In genomic region chr6:29977425-29977727, GRCh38 we compare ENCODE assay signal across 8 cellular contexts. TPM values are rescaled to one million over a fixed set of nuclear protein-coding genes. Genes with fewer than 3 reads are reported as not detected.
DNase-seq lines count a peak whose midpoint lies in the region; ATAC-seq and TF ChIP-seq lines count a peak whose summit lies in the region.

No MANE protein-coding gene starts in this region.

- peaks cover 42 to 55% (median 54%) of the 10 kb centered on the region in 11 experiments for H3K27me3 ChIP-seq in BLaER1 treated with 17β-estradiol and CSF1 and Interleukin-3, amounts not matched to agents 10 nM and 100 nM
- no peaks in the 10 kb centered on the region for H3K27me3 ChIP-seq in SJCRH30
- H3K27me3 ChIP-seq in neuron (ENCODE audit: insufficient read depth, low read length), result peaks cover 48% of the 10 kb centered on the region

- peak overlapping the region; percentile 85 for H2AFZ ChIP-seq in neuron (ENCODE audit: low read depth, low read length)

- peaks cover 3 to 14% (median 4%) of the 10 kb centered on the region in 10 experiments; a peak in 14 of 20 replicates for H3K4me1 ChIP-seq in BLaER1 treated with 17β-estradiol and CSF1 and Interleukin-3, amounts not matched to agents 10 nM and 100 nM
- H3K4me1 ChIP-seq in SJCRH30 (no peaks in the 10 kb centered on the region), neuron (ENCODE audit: insufficient read depth, low read length) (peaks cover 9% of the 10 kb centered on the region)

- in situ Hi-C loops in G401 (cut with HindIII; ENCODE audit: low sequenced_read_pairs), result no loop called here

- H3K36me3 ChIP-seq in BLaER1 treated with 17β-estradiol and CSF1 and Interleukin-3, amounts not matched to agents 10 nM and 100 nM, result no peaks in the 10 kb centered on the region
- H3K36me3 ChIP-seq in SJCRH30 (no peaks in the 10 kb centered on the region), neuron (ENCODE audit: insufficient read depth, low read length) (no peaks in the 10 kb centered on the region)

- H3K27ac ChIP-seq in BLaER1 treated with 17β-estradiol and CSF1 and Interleukin-3, amounts not matched to agents 10 nM and 100 nM, result no peak overlapping the region
- peak overlapping the region; percentile 71 for H3K27ac ChIP-seq in SJCRH30

- TF ChIP-seq CTCF in epithelial cell of proximal tubule (conservative IDR thresholded peaks at IDR 0.05; ENCODE audit: low read depth, low read length), result no peak

- peak overlapping the region; percentile 47 to 86 (median 62) for H3K4me2 ChIP-seq in BLaER1 treated with 17β-estradiol and CSF1 and Interleukin-3, amounts not matched to agents 10 nM and 100 nM

- DNase-seq in SJCRH30 (no peak), epithelial cell of proximal tubule (ENCODE audit: low read depth) (no peak), G401 (ENCODE audit: low spot score) (no peak)

- H3K4me3 ChIP-seq in BLaER1 treated with 17β-estradiol and CSF1 and Interleukin-3, amounts not matched to agents 10 nM and 100 nM, result peak overlapping the region in 9 of 10 experiments; percentile 23 to 61 (median 44); a peak in 13 of 20 replicates
- H3K4me3 ChIP-seq in SJCRH30 (peak overlapping the region; percentile 65), epithelial cell of proximal tubule (ENCODE audit: low read depth, low read length) (peak overlapping the region; percentile 64), neuron (ENCODE audit: low read length) (peak overlapping the region; percentile 37)

- no peak for ATAC-seq in HG02970 (IDR thresholded peaks at IDR 0.05; ENCODE audit: low FRiP score, unreplicated experiment)
- ATAC-seq in HG03442 (IDR thresholded peaks at IDR 0.05; ENCODE audit: unreplicated experiment), result no peak
- no peak for ATAC-seq in HG02763 (IDR thresholded peaks at IDR 0.05; ENCODE audit: unreplicated experiment)

- H3K9ac ChIP-seq in BLaER1 treated with 17β-estradiol and CSF1 and Interleukin-3, amounts not matched to agents 10 nM and 100 nM, result peak overlapping the region in 2 of 11 experiments; percentile 4 to 19; a peak in 1 of 22 replicates

- H3K9me3 ChIP-seq in BLaER1 treated with 17β-estradiol and CSF1 and Interleukin-3, amounts not matched to agents 10 nM and 100 nM (replicated peaks in 1 of 11), result peaks cover 0 to 8% (median 3%) of the 10 kb centered on the region in 11 experiments; a peak in 9 of 22 replicates
- no peaks in the 10 kb centered on the region for H3K9me3 ChIP-seq in SJCRH30 (replicated peaks)
- H3K9me3 ChIP-seq in neuron (ENCODE audit: low read length), result no peaks in the 10 kb centered on the region

- H4K20me1 ChIP-seq in BLaER1 treated with 17β-estradiol and CSF1 and Interleukin-3, amounts not matched to agents 10 nM and 100 nM, result peaks cover 0 to 21% (median 0%) of the 10 kb centered on the region in 11 experiments; a peak in 5 of 22 replicates

RNA-seq across cellular contexts. Expression of gene HLA-A, which starts 35.0 kb away (rescaled TPM):
- 0.08 and 0.22 TPM in 2 replicates for total RNA-seq in SJCRH30 (2014; rRNA removed; shearing (Covaris generic))
- 132 and 479 TPM in 2 replicates for total RNA-seq in epithelial cell of proximal tubule
- 59.4 and 61.4 TPM in 2 replicates for total RNA-seq in G401 (2014; rRNA removed; shearing (Covaris generic))

Comparison
In these comparisons a context has a peak if more than half of its experiments do, and no peak if none do; other contexts are left out.
1. RNA of gene HLA-A, which starts 35.0 kb away (total RNA-seq): 132 to 479 TPM in epithelial cell of proximal tubule and 59.4 to 61.4 TPM in G401; 0.08 to 0.22 TPM in SJCRH30; every median in the first group is over 10 times any median in the second.
2. Peak in every context shown above with its lines, with median percentiles within 50 percentile points of each other: H3K4me3 ChIP-seq.